Comparison of ENCODE assay signal across 10 cellular contexts in genomic region chr21:41431788-41432548, GRCh38. TPM values are rescaled to one million over a fixed set of nuclear protein-coding genes. Genes with fewer than 3 reads are reported as not detected.
DNase-seq lines count a peak whose midpoint lies in the region; ATAC-seq and TF ChIP-seq lines count a peak whose summit lies in the region.
"Had no signal": no experiment of that assay in that cellular context is flagged by ENCODE, and none has a peak within 500 bp of the region (broad histone marks: within the 10 kb centered on the region; RNA-seq: fewer than 3 reads in every experiment).

No MANE protein-coding gene starts in this region.

- H3K36me3 ChIP-seq in aorta (ENCODE audit: control insufficient read depth in 1 of 2, insufficient read depth in 2 of 2, low read length in 1 of 2) = peaks cover 0 to 14% of the 10 kb centered on the region in 2 donors
- H3K36me3 ChIP-seq in PC-3 (ENCODE audit: low read depth, low read length) = no peaks in the 10 kb centered on the region; the same call in 1 of the 2 replicates

- 93 to 94% methylated on average over 16 of the region's 16 CpGs for WGBS in aorta, 2 donors

- DNase-seq in memory B cell (ENCODE audit: low spot score in 2 of 2) (peak; percentile 33 to 55), anterior cingulate cortex (lab: John Stamatoyannopoulos, UW) (no peak), sciatic nerve (ENCODE audit: low spot score) (no peak), aorta (no peak), PC-3 (no peak)
- DNase-seq: foreskin fibroblast, NCI-H1694 treated with DMSO at 0.1 percent for 48 hours had no signal

- H3K27me3 Mint-ChIP-seq in memory B cell = no peaks in the 10 kb centered on the region

- H3K27ac Mint-ChIP-seq in memory B cell = peak overlapping the region; percentile 68

- peaks cover 11% of the 10 kb centered on the region for H3K9me3 Mint-ChIP-seq in memory B cell

- H3K4me3 ChIP-seq in aorta (ENCODE audit: low read length in 2 of 2) (no peak overlapping the region), PC-3 (ENCODE audit: low read length) (no peak overlapping the region)

- H3K9me3 ChIP-seq in aorta (ENCODE audit: control insufficient read depth, low read length) (no peaks in the 10 kb centered on the region), PC-3 (ENCODE audit: low read length) (no peaks in the 10 kb centered on the region)

- intact Hi-C loops in sciatic nerve (cut with DNase I) = no loop called here
- intact Hi-C loops in aorta (cut with DNase I) = no loop called here
- intact Hi-C loops in PC-3 (cut with micrococcal nuclease) = loop anchor here (2.0 kb wide), 1 partner anchor 21 kb away; no protein-coding TSS in a partner anchor

- BruUV-seq in PC-3 (replicated peaks; lab: Mats Ljungman, UMichigan) = no TSS peak

- ATAC-seq in GM18520 (IDR thresholded peaks at IDR 0.05; ENCODE audit: unreplicated experiment) = peak; percentile 44
- peak; percentile 52 for ATAC-seq in GM21367 (IDR thresholded peaks at IDR 0.05; ENCODE audit: unreplicated experiment)
- peak; percentile 80 for ATAC-seq in HG03103 (IDR thresholded peaks at IDR 0.05; ENCODE audit: low read depth, unreplicated experiment)
- ATAC-seq in memory B cell (ENCODE audit: low read depth) = peak; percentile 100
- ATAC-seq in sciatic nerve = no peak
- no peak for ATAC-seq in aorta (ENCODE audit: low FRiP score)
- no peak for ATAC-seq in PC-3

- H3K27ac ChIP-seq in aorta (ENCODE audit: low read depth in 1 of 2, low read length in 2 of 2) (no peak overlapping the region), PC-3 (ENCODE audit: low read length) (no peak overlapping the region)

- H3K9ac ChIP-seq in PC-3 (ENCODE audit: low read length) = no peak overlapping the region

- H3K36me3 Mint-ChIP-seq in memory B cell = peaks cover 52% of the 10 kb centered on the region

- H3K4me2 ChIP-seq in PC-3 (ENCODE audit: low read length) = no peak overlapping the region

- no peak overlapping the region for H2AFZ ChIP-seq in PC-3 (ENCODE audit: low read length)

- CTCF ChIA-PET in PC-3 (lab: Charles Lee) = no interaction called here

- TF ChIP-seq CTCF in PC-3 (conservative IDR thresholded peaks at IDR 0.05; ENCODE audit: low read depth, low read length) = no peak

- peak overlapping the region; percentile 59 for H3K4me3 Mint-ChIP-seq in memory B cell

- H3F3A ChIP-seq in PC-3 (ENCODE audit: low read length, unreplicated experiment) = no peaks in the 10 kb centered on the region

- H3K4me1 Mint-ChIP-seq in memory B cell = peaks cover 22% of the 10 kb centered on the region

- no peaks in the 10 kb centered on the region for H4K20me1 ChIP-seq in PC-3 (ENCODE audit: low read length)

- no peaks in the 10 kb centered on the region for H3K79me2 ChIP-seq in PC-3 (ENCODE audit: low read length)

- H3K9me2 ChIP-seq in PC-3 (replicated peaks; ENCODE audit: low read length) = no peaks in the 10 kb centered on the region

- POLR2A ChIA-PET in PC-3 (lab: Charles Lee; ENCODE audit: unreplicated experiment) = interaction anchor here (0.5 kb wide), 1 partner anchor 8 kb away, joined by 3 read pairs; no protein-coding TSS in a partner anchor

- H3K4me1 ChIP-seq in aorta (ENCODE audit: control insufficient read depth in 1 of 2, insufficient read depth in 2 of 2, low read length in 2 of 2) (no peaks in the 10 kb centered on the region), PC-3 (ENCODE audit: insufficient read depth, low read length) (no peaks in the 10 kb centered on the region)

- no peaks in the 10 kb centered on the region for H3K27me3 ChIP-seq in aorta (ENCODE audit: control insufficient read depth in 1 of 2, insufficient read depth in 2 of 2, low read length in 1 of 2)
- no peaks in the 10 kb centered on the region for H3K27me3 ChIP-seq in PC-3 (ENCODE audit: low read length)

RNA-seq across cellular contexts. Expression of gene MX1, which starts 5.9 kb away (rescaled TPM):
- 28.6 TPM for total RNA-seq in sciatic nerve
- total RNA-seq in aorta = 10 to 100 TPM; 41.0 to 58.1 TPM
- polyA plus RNA-seq in aorta = 10 to 100 TPM; 16.9 to 24.9 TPM
- 12.6 and 22.0 TPM in 2 replicates for total RNA-seq in PC-3 (2014; rRNA removed)

Comparison
In these comparisons a context has a peak if more than half of its experiments do, and no peak if none do; other contexts are left out.
1. ATAC-seq: peak in GM18520 (single experiment), GM21367 (single experiment), HG03103 (single experiment) and memory B cell (single experiment); none in sciatic nerve (single experiment), aorta (single experiment) and PC-3 (single experiment).
2. DNase-seq: peak in memory B cell (2 of 2); none in anterior cingulate cortex (0 of 58), sciatic nerve (single experiment), aorta (0 of 2) and PC-3 (single experiment).